Comparison of ENCODE assay signal across 5 cellular contexts in genomic region chr16:25785361-25785760, GRCh38.
"Had no signal": no experiment of that assay in that cellular context is flagged by ENCODE, and none has a peak within 500 bp of the region (broad histone marks: within the 10 kb centered on the region; RNA-seq: fewer than 3 reads in every experiment).

No MANE protein-coding gene starts in this region.

- H3K4me3 ChIP-seq: GM23338, K562 had no signal

- H2AFZ ChIP-seq: GM23338 had no signal

- ATAC-seq: GM23338, K562 had no signal

- H3K4me2 ChIP-seq: GM23338 had no signal

- DNase-seq: H9, HCEC 1CT, IMR-90 had no signal
